Comparison of ENCODE assay signal across 23 cellular contexts in the genomic region with DNA sequence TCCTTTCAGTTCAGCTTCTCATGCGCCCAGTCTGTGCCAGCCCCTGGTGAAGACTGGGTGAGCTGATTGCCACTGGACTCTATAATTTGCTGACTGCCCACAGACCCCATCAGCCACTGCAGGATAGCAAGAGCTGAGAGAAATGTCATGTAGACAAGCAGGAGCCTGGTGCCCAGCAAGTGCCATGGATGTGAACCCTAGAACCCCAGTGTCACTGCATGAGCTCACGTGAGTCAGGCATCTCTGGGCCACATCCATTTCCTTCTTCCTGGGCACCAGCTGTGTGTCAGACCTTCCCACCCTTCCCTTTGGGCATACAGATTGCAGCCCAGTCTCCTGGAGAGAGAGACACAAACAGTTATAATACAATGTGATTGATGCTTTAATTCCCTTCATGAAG.
DNase-seq lines count a peak whose midpoint lies in the region; ATAC-seq and TF ChIP-seq lines count a peak whose summit lies in the region.
"Had no signal": no experiment of that assay in that cellular context is flagged by ENCODE, and none has a peak within 500 bp of the region (broad histone marks: within the 10 kb centered on the region; RNA-seq: fewer than 3 reads in every experiment).

No MANE protein-coding gene starts in this region.

- H3K4me1 Mint-ChIP-seq in type B pancreatic cell (ENCODE audit: unreplicated experiment): peaks cover 6% of the 10 kb centered on the region
- H3K4me1 Mint-ChIP-seq: B cell had no signal

- H4K91ac ChIP-seq in IMR-90 (ENCODE audit: insufficient read depth, low read depth, low read length): no peak overlapping the region

- no peak overlapping the region for H3K9ac ChIP-seq in IMR-90 (ENCODE audit: low read depth, low read length)

- POLR2A ChIA-PET in IMR-90 (lab: Charles Lee; ENCODE audit: unreplicated experiment): no interaction called here

- no peaks in the 10 kb centered on the region for H4K20me1 ChIP-seq in IMR-90 (ENCODE audit: insufficient read depth, low read length)

- BruUV-seq in IMR-90 (replicated peaks; lab: Mats Ljungman, UMichigan): no TSS peak

- H3K4me3 ChIP-seq in IMR-90 (ENCODE audit: insufficient read depth, low read depth, low read length): no peak overlapping the region
- no peak overlapping the region for H3K4me3 ChIP-seq in mucosa of descending colon
- H3K4me3 ChIP-seq in brain microvascular endothelial cell (ENCODE audit: low read depth, low read length): no peak overlapping the region
- H3K4me3 ChIP-seq: GM12878, SK-N-MC had no signal

- CTCF ChIA-PET in IMR-90 (lab: Yijun Ruan, JAX): no interaction called here

- no peak overlapping the region for H3K27ac ChIP-seq in IMR-90 (ENCODE audit: insufficient read depth, low read length)
- H3K27ac ChIP-seq in brain microvascular endothelial cell: no peak overlapping the region
- H3K27ac ChIP-seq: C4-2B, HL-60, SK-N-MC had no signal

- H3K27me3 ChIP-seq in IMR-90 (ENCODE audit: control insufficient read depth, insufficient read depth, low read length) (no peaks in the 10 kb centered on the region), brain microvascular endothelial cell (replicated peaks) (no peaks in the 10 kb centered on the region)

- no peak overlapping the region for H2AK9ac ChIP-seq in IMR-90 (replicated peaks; ENCODE audit: low read depth, low read length, poor library complexity)

- H3K14ac ChIP-seq in IMR-90 (replicated peaks; ENCODE audit: low read depth, low read length): no peak overlapping the region

- no peak overlapping the region for H3K4me3 Mint-ChIP-seq in type B pancreatic cell
- H3K4me3 Mint-ChIP-seq: B cell; CD8-positive, alpha-beta T cell had no signal

- no peak overlapping the region for H2BK5ac ChIP-seq in IMR-90 (ENCODE audit: low read depth, low read length, poor library complexity, severe bottlenecking)

- no peak overlapping the region for H2BK120ac ChIP-seq in IMR-90 (ENCODE audit: low read depth, low read length)

- H2AK5ac ChIP-seq in IMR-90 (ENCODE audit: low read depth, low read length): peak overlapping the region; percentile 8; the same call in 1 of the 2 replicates

- no peak overlapping the region for H3K56ac ChIP-seq in IMR-90 (ENCODE audit: extremely low read depth, insufficient read depth, low read length)

- H2BK20ac ChIP-seq in IMR-90 (ENCODE audit: low read depth, low read length): no peak overlapping the region

- H3K27me3 Mint-ChIP-seq in type B pancreatic cell: peaks cover 51% of the 10 kb centered on the region

- H3K9me3 ChIP-seq in IMR-90 (ENCODE audit: control insufficient read depth, insufficient read depth, low read length): no peaks in the 10 kb centered on the region
- H3K9me3 ChIP-seq in mucosa of descending colon: no peaks in the 10 kb centered on the region

- no peak overlapping the region for H3K4ac ChIP-seq in IMR-90 (ENCODE audit: low read depth, low read length)

- H3K9me3 Mint-ChIP-seq in type B pancreatic cell: no peaks in the 10 kb centered on the region
- H3K9me3 Mint-ChIP-seq: CD8-positive, alpha-beta T cell had no signal

- no peak overlapping the region for H2BK15ac ChIP-seq in IMR-90 (ENCODE audit: low read depth, low read length)

- no peak for TF ChIP-seq CTCF in IMR-90 (conservative IDR thresholded peaks at IDR 0.05; ENCODE audit: low read depth, low read length)
- no peak for TF ChIP-seq CTCF in mucosa of descending colon (IDR thresholded peaks at IDR 0.05)
- TF ChIP-seq CTCF in type B pancreatic cell (conservative IDR thresholded peaks at IDR 0.05): no peak
- TF ChIP-seq CTCF in brain microvascular endothelial cell (IDR thresholded peaks at IDR 0.05; ENCODE audit: low read depth, low read length, missing control alignments): no peak

- no CpG with 5 or more reads among the region's 2 CpGs for WGBS in IMR-90 (ENCODE audit: extremely low coverage in 2 of 2, insufficient read length in 1 of 2), 2 experiments

- DNase-seq in IMR-90 (no peak), RPMI7951 (ENCODE audit: low read depth) (peak; percentile 70), mucosa of descending colon (no peak), type B pancreatic cell (ENCODE audit: extremely low spot score, unreplicated experiment) (peak; percentile 49), brain microvascular endothelial cell (no peak)
- no peak for DNase-seq in effector CD4-positive, alpha-beta T cell
- DNase-seq: CD8-positive, alpha-beta T cell; DMS 273 treated with DMSO at 0.1 percent for 48 hours; DMS79; EL; GDM1; Karpas-422; NCI-H2029; NCI-H526 treated with DMSO at 0.1 percent for 48 hours; SHP77 treated with DMSO at 0.1 percent for 48 hours; SW 1271 had no signal

- H3K36me3 ChIP-seq in IMR-90 (ENCODE audit: control insufficient read depth, insufficient read depth, low read length): peaks cover 3% of the 10 kb centered on the region; the same call in 1 of the 2 replicates
- no peaks in the 10 kb centered on the region for H3K36me3 ChIP-seq in mucosa of descending colon (ENCODE audit: low read depth)
- H3K36me3 ChIP-seq in brain microvascular endothelial cell (replicated peaks): no peaks in the 10 kb centered on the region

- peaks cover 3 to 19% of the 10 kb centered on the region in 2 experiments for H3K79me1 ChIP-seq in IMR-90 (ENCODE audit: low read depth in 1 of 2, low read length in 2 of 2)

- peaks cover 10% of the 10 kb centered on the region for H3K4me1 ChIP-seq in IMR-90 (ENCODE audit: control insufficient read depth, insufficient read depth, low read length)
- peaks cover 9% of the 10 kb centered on the region for H3K4me1 ChIP-seq in mucosa of descending colon (ENCODE audit: low read depth)

- H3K9me1 ChIP-seq in IMR-90 (ENCODE audit: insufficient read depth, low read length): peaks cover 14% of the 10 kb centered on the region

- intact Hi-C loops in IMR-90 (cut with micrococcal nuclease): loop anchor here (10.0 kb wide), 1 partner anchor 779 kb away; no protein-coding TSS in a partner anchor
- intact Hi-C loops in mucosa of descending colon (cut with DNase I, micrococcal nuclease): no loop called here

- H2AFZ ChIP-seq in IMR-90 (replicated peaks; ENCODE audit: low read length, poor library complexity): no peak overlapping the region

- no peak for TF ChIP-seq POLR2A in IMR-90 (IDR thresholded peaks at IDR 0.05; ENCODE audit: low read depth, low read length)

- no peak overlapping the region for H3K27ac Mint-ChIP-seq in type B pancreatic cell
- H3K27ac Mint-ChIP-seq: B cell; CD8-positive, alpha-beta T cell had no signal

- H3K18ac ChIP-seq in IMR-90 (ENCODE audit: low read depth, low read length): no peak overlapping the region

- dilution Hi-C loops in IMR-90 (cut with HindIII; ENCODE audit: low sequenced_read_pairs, unreplicated experiment): no loop called here

- no peak overlapping the region for H4K8ac ChIP-seq in IMR-90 (ENCODE audit: low read depth in 2 of 2, low read length in 2 of 2)

- ATAC-seq in IMR-90 (ENCODE audit: low read depth) (no peak), mucosa of descending colon (peak; percentile 63), SK-N-SH treated with all-trans-retinoic acid at 6 μM for 48 hours (no peak)
- ATAC-seq: CD8-positive, alpha-beta T cell; GM12878; HCT116 had no signal

- in situ Hi-C loops in IMR-90 (cut with MboI; ENCODE audit: low sequenced_read_pairs) (no loop called here), brain microvascular endothelial cell (cut with HindIII; ENCODE audit: low pct_ligation_motif_present, low sequenced_read_pairs) (no loop called here)

- H3K23ac ChIP-seq in IMR-90 (ENCODE audit: low read depth, low read length): no peak overlapping the region

- no peak overlapping the region for H4K5ac ChIP-seq in IMR-90 (ENCODE audit: low read depth, low read length)

- peaks cover 12% of the 10 kb centered on the region for H3K36me3 Mint-ChIP-seq in type B pancreatic cell
- H3K36me3 Mint-ChIP-seq: CD8-positive, alpha-beta T cell had no signal

- no peak overlapping the region for H3K4me2 ChIP-seq in IMR-90 (ENCODE audit: low read depth, low read length)

- TF ChIP-seq RAD21 in IMR-90 (IDR thresholded peaks at IDR 0.05; ENCODE audit: low read length): no peak

TF ChIP-seq in IMR-90, 13 proteins besides CTCF, POLR2A, EP300 and RAD21 (continues in another document):
- no peak for TF ChIP-seq ELK1 (IDR thresholded peaks at IDR 0.05; ENCODE audit: borderline replicate concordance, low read depth, low read length)
- TF ChIP-seq NFE2L2 (IDR thresholded peaks at IDR 0.05; ENCODE audit: low read depth, low read length): no peak

TF ChIP-seq in SK-N-SH treated with all-trans-retinoic acid at 6 μM for 48 hours, 23 proteins besides CTCF, POLR2A, EP300 and RAD21:
- TF ChIP-seq ARNTL (CRISPR knock-in tag; IDR thresholded peaks at IDR 0.05; ENCODE audit: borderline replicate concordance, low read depth) (no peak), ZNF8 (CRISPR knock-in tag; IDR thresholded peaks at IDR 0.05) (no peak)

Comparison
In these comparisons a context has a peak if more than half of its experiments do, and no peak if none do; other contexts are left out.
1. DNase-seq: peak in RPMI7951 (single experiment) and type B pancreatic cell (single experiment); none in IMR-90 (single experiment), mucosa of descending colon (0 of 3), brain microvascular endothelial cell (single experiment) and effector CD4-positive, alpha-beta T cell (single experiment).